Comparison of ENCODE assay signal across 15 cellular contexts in the genomic region with DNA sequence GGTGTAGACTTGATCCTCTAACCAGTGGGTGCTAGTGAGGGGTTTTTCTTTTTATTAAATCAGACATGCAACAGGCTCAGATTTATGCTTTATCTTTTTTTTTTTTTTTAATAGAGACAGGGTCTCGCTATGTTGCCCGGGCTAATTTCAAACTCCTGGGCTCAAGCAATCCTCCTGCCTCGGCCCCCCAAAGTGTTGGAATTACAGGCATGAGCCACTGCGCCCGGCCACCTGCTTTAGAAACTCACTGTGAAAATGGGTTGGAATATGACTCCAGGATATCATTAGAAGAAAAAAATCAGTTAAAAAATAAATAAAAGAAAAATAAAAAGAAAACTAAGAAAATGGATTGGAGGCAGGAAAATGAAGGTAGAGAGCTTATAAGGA. TPM values are rescaled to one million over a fixed set of nuclear protein-coding genes. Genes with fewer than 3 reads are reported as not detected.
DNase-seq lines count a peak whose midpoint lies in the region; ATAC-seq and TF ChIP-seq lines count a peak whose summit lies in the region.
"Had no signal": no experiment of that assay in that cellular context is flagged by ENCODE, and none has a peak within 500 bp of the region (broad histone marks: within the 10 kb centered on the region; RNA-seq: fewer than 3 reads in every experiment).

No MANE protein-coding gene starts in this region.

- no peaks in the 10 kb centered on the region for H3K27me3 Mint-ChIP-seq in Caco-2 (ENCODE audit: insufficient read depth, unreplicated experiment)
- H3K27me3 Mint-ChIP-seq: activated CD4-positive, alpha-beta T cell treated with anti-CD3 and anti-CD28 coated beads for 36 hours; activated CD8-positive, alpha-beta memory T cell treated with anti-CD3 and anti-CD28 coated beads, Interleukin-2, amount 10 ng/mL, durations not matched to agents 7 days and 5 days; central memory CD8-positive, alpha-beta T cell had no signal

- POLR2A ChIA-PET in Caco-2 (lab: Charles Lee) = interaction anchor here (0.7 kb wide), 2 partner anchors 30 to 277 kb away, joined by 3 read pairs; no protein-coding TSS in a partner anchor

- DNase-seq in Caco-2 = no peak
- no peak for DNase-seq in breast epithelium (ENCODE audit: low spot score in 2 of 2)
- DNase-seq in mesenteric fat pad (ENCODE audit: low spot score) = peak; percentile 30
- DNase-seq in stomach = no peak
- no peak for DNase-seq in globus pallidus (ENCODE audit: low spot score)
- no peak for DNase-seq in NCI-H2171 (lab: John Stamatoyannopoulos, UW)
- DNase-seq in DMS 273 (lab: John Stamatoyannopoulos, UW; ENCODE audit: unreplicated experiment) = no peak

- CTCF ChIA-PET in Caco-2 (lab: Charles Lee) = interaction anchor here (0.7 to 2.2 kb wide), 15 partner anchors 13 to 290 kb away, joined by 3 to 23 read pairs (median 5); a partner anchor contains a TSS

- H3K9me3 ChIP-seq in Caco-2 (no peaks in the 10 kb centered on the region), breast epithelium (no peaks in the 10 kb centered on the region), stomach (no peaks in the 10 kb centered on the region)
- H3K9me3 ChIP-seq: adrenal gland, ovary, upper lobe of left lung had no signal

- TF ChIP-seq POLR2A in breast epithelium (IDR thresholded peaks at IDR 0.05) (no peak), stomach (IDR thresholded peaks at IDR 0.05) (no peak)

- H3K27me3 ChIP-seq in Caco-2 (replicated peaks; ENCODE audit: control insufficient read depth, insufficient read depth, low read length) (no peaks in the 10 kb centered on the region), breast epithelium (no peaks in the 10 kb centered on the region), stomach (no peaks in the 10 kb centered on the region)
- H3K27me3 ChIP-seq: adrenal gland, ovary, upper lobe of left lung had no signal

- H3K27ac ChIP-seq in breast epithelium (peak overlapping the region; percentile 88 to 95), stomach (peak overlapping the region in 4 of 5 donors; percentile 86 to 96 (median 88))

- no TSS peak for BruUV-seq in Caco-2 (replicated peaks; lab: Mats Ljungman, UMichigan)

- no peak for TF ChIP-seq CTCF in Caco-2 (IDR thresholded peaks at IDR 0.05; ENCODE audit: insufficient read depth in 1 of 2, low read depth in 1 of 2, low read length in 1 of 2, severe bottlenecking in 1 of 2, unreplicated experiment in 1 of 2)
- no peak for TF ChIP-seq CTCF in breast epithelium (IDR thresholded peaks at IDR 0.05)
- no peak for TF ChIP-seq CTCF in stomach (IDR thresholded peaks at IDR 0.05)

- peak overlapping the region; percentile 40 for H3K27ac Mint-ChIP-seq in Caco-2 (ENCODE audit: unreplicated experiment)

- H3K4me1 Mint-ChIP-seq in Caco-2 (ENCODE audit: low read depth, unreplicated experiment) = peaks cover 11% of the 10 kb centered on the region

- peaks cover 44% of the 10 kb centered on the region for H3K36me3 Mint-ChIP-seq in Caco-2 (ENCODE audit: insufficient read depth, unreplicated experiment)

- intact Hi-C loops in Caco-2 (cut with micrococcal nuclease; ENCODE audit: unreplicated experiment) (no loop called here), breast epithelium (cut with DNase I; ENCODE audit: low total_unique reads) (loop anchor here (10.0 kb wide), 1 partner anchor 105 kb away; no protein-coding TSS in a partner anchor), stomach (cut with DNase I; ENCODE audit: low total_unique reads) (loop anchor here (10.0 kb wide), 1 partner anchor 105 kb away; no protein-coding TSS in a partner anchor)

- peaks cover 9% of the 10 kb centered on the region; the same call in 1 of the 2 replicates for H3K4me1 ChIP-seq in Caco-2
- peaks cover 0 to 5% of the 10 kb centered on the region in 2 donors for H3K4me1 ChIP-seq in breast epithelium
- peaks cover 23 to 92% (median 50%) of the 10 kb centered on the region in 4 donors for H3K4me1 ChIP-seq in stomach

- no peak overlapping the region for H3K4me3 ChIP-seq in Caco-2 (ENCODE audit: low read depth, low read length)
- no peak overlapping the region for H3K4me3 ChIP-seq in breast epithelium
- H3K4me3 ChIP-seq in stomach = no peak overlapping the region
- H3K4me3 ChIP-seq: adrenal gland, ovary, skin epidermis, upper lobe of left lung had no signal

- no peak for TF ChIP-seq EP300 in stomach (IDR thresholded peaks at IDR 0.05)

- H3K36me3 ChIP-seq in Caco-2 (ENCODE audit: control insufficient read depth, insufficient read depth, low read length) (peaks cover 7% of the 10 kb centered on the region), breast epithelium (peaks cover 9% of the 10 kb centered on the region), stomach (peaks cover 59 to 95% (median 92%) of the 10 kb centered on the region in 4 donors)
- H3K36me3 ChIP-seq: ovary had no signal

- 92 to 96% (median 94%) methylated on average over 5 of the region's 5 CpGs for WGBS in stomach, 5 donors

- H3K9me3 Mint-ChIP-seq in Caco-2 (ENCODE audit: unreplicated experiment) = no peaks in the 10 kb centered on the region
- H3K9me3 Mint-ChIP-seq: central memory CD8-positive, alpha-beta T cell had no signal

- ATAC-seq in GM18858 (IDR thresholded peaks at IDR 0.05; ENCODE audit: unreplicated experiment) = no peak

- no peak overlapping the region for H3K4me3 Mint-ChIP-seq in Caco-2 (ENCODE audit: unreplicated experiment)
- H3K4me3 Mint-ChIP-seq: activated CD4-positive, alpha-beta T cell treated with anti-CD3 and anti-CD28 coated beads for 36 hours; activated CD8-positive, alpha-beta memory T cell treated with anti-CD3 and anti-CD28 coated beads, Interleukin-2, amount 10 ng/mL, durations not matched to agents 7 days and 5 days had no signal

RNA-seq across cellular contexts. Expression of a gene that starts 50.7 kb away (rescaled TPM):
- 26.5 and 33.1 TPM in 2 replicates for total RNA-seq in Caco-2 (2022)
- total RNA-seq in breast epithelium = 100 to 1,000 TPM; 263 to 444 (median 334) TPM
- 620 TPM for total RNA-seq in mesenteric fat pad
- total RNA-seq in stomach = 100 to 1,000 TPM in 4 of 5 donors, 10 to 100 TPM in 1; 85.7 to 238 (median 137) TPM
- 100 to 1,000 TPM in 1 of 3 donors, 10 to 100 TPM in 2; 35.3 to 174 (median 45.6) TPM for polyA plus RNA-seq in stomach

RNA-seq across cellular contexts. Expression of a gene that starts 51.4 kb away (rescaled TPM):
- total RNA-seq in Caco-2 (2022) (99.6 and 100 TPM in 2 replicates), breast epithelium (over 10,000 TPM in 1 of 3 donors, 1,000 to 10,000 TPM in 2; 1,290 to 13,922 (median 1,437) TPM), mesenteric fat pad (843 TPM), stomach (100 to 1,000 TPM; 385 to 909 (median 565) TPM)
- 100 to 1,000 TPM; 215 to 742 (median 424) TPM for polyA plus RNA-seq in stomach
